Comparison of ENCODE assay signal across 8 cellular contexts in the genomic region with DNA sequence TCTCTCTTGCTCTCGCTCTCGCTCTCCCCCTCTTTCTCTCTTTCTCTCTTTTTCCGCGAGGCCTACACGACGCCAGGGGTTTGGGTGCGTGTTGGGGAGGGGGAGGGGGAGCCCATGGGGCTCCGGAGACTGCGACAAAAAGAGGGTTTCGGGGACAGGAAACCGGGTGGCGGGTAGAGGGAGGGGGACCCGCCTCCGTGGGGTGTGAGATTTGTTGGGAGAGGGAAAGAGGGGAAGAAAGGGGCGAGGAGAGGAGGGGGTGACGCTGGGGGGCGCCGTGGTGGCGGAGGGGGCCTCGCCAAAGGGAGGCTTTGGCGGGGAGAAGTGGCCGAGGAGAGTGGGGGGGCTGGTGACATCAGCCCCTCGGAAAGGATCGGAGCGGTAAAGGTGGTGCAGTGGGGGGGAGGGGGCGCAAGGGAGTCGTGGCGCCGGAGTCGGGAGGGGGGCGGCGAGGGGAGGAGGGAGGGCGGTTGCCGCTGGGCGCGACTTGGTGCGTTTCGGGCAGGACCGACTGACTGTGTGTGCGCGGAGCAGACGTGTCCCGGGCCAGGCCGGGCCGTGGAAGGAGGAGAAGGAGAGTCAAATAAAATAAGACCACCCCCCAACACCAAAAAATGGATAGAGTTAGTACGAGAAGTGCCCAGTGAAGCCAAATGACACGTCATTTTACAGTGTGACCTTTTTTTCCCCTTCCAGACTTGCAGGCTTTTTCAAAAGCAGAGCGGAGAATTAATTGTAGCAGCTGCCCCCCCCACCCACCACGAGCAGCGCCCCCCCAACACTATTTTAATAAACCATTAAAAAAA. TPM values are rescaled to one million over a fixed set of nuclear protein-coding genes. Genes with fewer than 3 reads are reported as not detected.
DNase-seq lines count a peak whose midpoint lies in the region; ATAC-seq, FAIRE-seq and TF ChIP-seq lines count a peak whose summit lies in the region.

No MANE protein-coding gene starts in this region.

- H3K4me3 ChIP-seq in BE2C (ENCODE audit: low read depth, low read length): peak overlapping the region; percentile 74

- H3K27me3 ChIP-seq in BE2C (no peaks in the 10 kb centered on the region), layer of hippocampus (ENCODE audit: control insufficient read depth, insufficient read depth, low read length) (no peaks in the 10 kb centered on the region)

- TF ChIP-seq POLR2A in H54 (IDR thresholded peaks at IDR 0.05; ENCODE audit: low read depth, low read length): peak; percentile 20; the same call in 1 of the 2 replicates

- peak overlapping the region; percentile 93 for H3K27ac ChIP-seq in layer of hippocampus (ENCODE audit: low read depth, low read length)

- ATAC-seq in HG03469 (IDR thresholded peaks at IDR 0.05; ENCODE audit: unreplicated experiment): no peak

- FAIRE-seq in H54 (lab: Jason Lieb, UNC): no peak

- H3K4me1 ChIP-seq in BE2C: peaks cover 20% of the 10 kb centered on the region

- DNase-seq in BE2C (peak; percentile 91), H54 (ENCODE audit: insufficient read length, low spot score) (peak; percentile 67), NCI-H2171 treated with DMSO at 0.1 percent for 48 hours (lab: John Stamatoyannopoulos, UW) (peak; percentile 87), cerebellar cortex (ENCODE audit: low spot score) (peak; percentile 58)
- peak; percentile 59 for DNase-seq in activated CD4-positive, alpha-beta T cell treated with anti-CD3 and anti-CD28 coated beads for 1 hour
- DNase-seq in stimulated activated CD4-positive, alpha-beta T cell treated with anti-CD3 and anti-CD28 coated beads, Interleukin-1b, Interleukin-23, amount 100 ng/mL, for 48 hours: peak; percentile 77

- no peaks in the 10 kb centered on the region for H3K9me3 ChIP-seq in BE2C

- H3K36me3 ChIP-seq in BE2C: peaks cover 24% of the 10 kb centered on the region

- no peak for TF ChIP-seq CTCF in BE2C (IDR thresholded peaks at IDR 0.05; ENCODE audit: low read depth, low read length)

RNA-seq across cellular contexts. Expression of gene GNAS, which starts 39.8 kb away (rescaled TPM):
- polyA plus RNA-seq in BE2C (2012; ENCODE audit: insufficient read depth, insufficient read length, low read depth): 4,204 TPM

RNA-seq across cellular contexts. Expression of gene GNAS-AS1, which starts 41.6 kb away (rescaled TPM):
- polyA plus RNA-seq in BE2C (2012; ENCODE audit: insufficient read depth, insufficient read length, low read depth): 1.5 TPM
